8 cellular contexts compared by ENCODE assay signal in genomic region chr14:64510825-64511679, GRCh38. TPM values are rescaled to one million over a fixed set of nuclear protein-coding genes. Genes with fewer than 3 reads are reported as not detected.
DNase-seq lines count a peak whose midpoint lies in the region; ATAC-seq and TF ChIP-seq lines count a peak whose summit lies in the region.

No MANE protein-coding gene starts in this region.

- H3K27me3 ChIP-seq in trophoblast cell (ENCODE audit: insufficient read depth, low read length) (no peaks in the 10 kb centered on the region), vagina (no peaks in the 10 kb centered on the region)

- peak overlapping the region; percentile 83 for H3K27ac Mint-ChIP-seq in activated naive CD4-positive, alpha-beta T cell treated with anti-CD3 and anti-CD28 coated beads, Interleukin-2, amount 50 U/mL, for 24 hours

- H3K4me3 Mint-ChIP-seq in activated naive CD4-positive, alpha-beta T cell treated with anti-CD3 and anti-CD28 coated beads, Interleukin-2, amount 50 U/mL, for 24 hours = peak overlapping the region; percentile 67

- H3K27me3 Mint-ChIP-seq in activated naive CD4-positive, alpha-beta T cell treated with anti-CD3 and anti-CD28 coated beads, Interleukin-2, amount 50 U/mL, for 24 hours = no peaks in the 10 kb centered on the region

- ATAC-seq in GM21447 (IDR thresholded peaks at IDR 0.05; ENCODE audit: unreplicated experiment) = no peak

- H2AK5ac ChIP-seq in trophoblast cell (ENCODE audit: low read length) = no peak overlapping the region

- no peak overlapping the region for H4K8ac ChIP-seq in trophoblast cell (ENCODE audit: low read depth, low read length)

- no peak overlapping the region for H3K27ac ChIP-seq in trophoblast cell (ENCODE audit: low read depth, low read length)
- no peak overlapping the region for H3K27ac ChIP-seq in vagina

- peak overlapping the region; percentile 98 for H3K4ac ChIP-seq in trophoblast cell (ENCODE audit: low read depth, low read length)

- H3K4me1 ChIP-seq in trophoblast cell (ENCODE audit: control insufficient read depth in 1 of 2, insufficient read depth in 2 of 2, low read length in 2 of 2) (peaks cover 6 to 9% of the 10 kb centered on the region in 2 experiments), vagina (peaks cover 91% of the 10 kb centered on the region)

- H3K14ac ChIP-seq in trophoblast cell (ENCODE audit: low read length) = no peak overlapping the region

- no peak overlapping the region for H2BK120ac ChIP-seq in trophoblast cell (ENCODE audit: insufficient read depth, low read length, poor library complexity)

- H3K36me3 ChIP-seq in trophoblast cell (ENCODE audit: control insufficient read depth in 1 of 2, insufficient read depth in 2 of 2, low read length in 2 of 2) = peaks cover 0 to 4% of the 10 kb centered on the region in 2 experiments
- no peaks in the 10 kb centered on the region for H3K36me3 ChIP-seq in vagina

- H3K4me3 ChIP-seq in trophoblast cell (ENCODE audit: low read depth, low read length) (no peak overlapping the region), vagina (no peak overlapping the region)

- no peak overlapping the region for H3K9ac ChIP-seq in trophoblast cell (ENCODE audit: low read length)

- no peak overlapping the region for H3K4me2 ChIP-seq in trophoblast cell (ENCODE audit: low read length)

- peaks cover 2% of the 10 kb centered on the region for H3K79me1 ChIP-seq in trophoblast cell (ENCODE audit: low read length)

- peak; percentile 39 for DNase-seq in GM04504 (ENCODE audit: low read depth)
- peak; percentile 75 for DNase-seq in NAMALWA (ENCODE audit: low spot score)
- DNase-seq in SK-N-DZ (ENCODE audit: low spot score) = peak; percentile 57
- peak; percentile 77 for DNase-seq in globus pallidus (ENCODE audit: low spot score)
- peak; percentile 63 to 89 for DNase-seq in trophoblast cell
- DNase-seq in vagina (ENCODE audit: extremely low spot score in 2 of 2) = no peak

- peaks cover 20% of the 10 kb centered on the region for H3K79me2 ChIP-seq in trophoblast cell (ENCODE audit: control insufficient read depth, insufficient read depth, low read length, poor library complexity)

- intact Hi-C loops in vagina (cut with DNase I) = no loop called here

- no peak overlapping the region for H3K23ac ChIP-seq in trophoblast cell (ENCODE audit: low read length)

- H3K9me3 Mint-ChIP-seq in activated naive CD4-positive, alpha-beta T cell treated with anti-CD3 and anti-CD28 coated beads, Interleukin-2, amount 50 U/mL, for 24 hours = no peaks in the 10 kb centered on the region

- no CpG with 5 or more reads among the region's 4 CpGs for WGBS in trophoblast cell (ENCODE audit: extremely low coverage, insufficient coverage, insufficient read length)

- peak; percentile 78 to 84 (median 80) for TF ChIP-seq CTCF in vagina (IDR thresholded peaks at IDR 0.05)

- TF ChIP-seq POLR2A in vagina (IDR thresholded peaks at IDR 0.05) = no peak

- no peak overlapping the region for H3K18ac ChIP-seq in trophoblast cell (ENCODE audit: low read length)

- no peak overlapping the region for H4K91ac ChIP-seq in trophoblast cell (ENCODE audit: low read depth, low read length)

- H4K12ac ChIP-seq in trophoblast cell (ENCODE audit: low read depth, low read length) = no peak overlapping the region

- no peak overlapping the region for H2BK12ac ChIP-seq in trophoblast cell (ENCODE audit: low read length)

- H3K4me1 Mint-ChIP-seq in activated naive CD4-positive, alpha-beta T cell treated with anti-CD3 and anti-CD28 coated beads, Interleukin-2, amount 50 U/mL, for 24 hours = peaks cover 89% of the 10 kb centered on the region

- no peak overlapping the region for H2BK5ac ChIP-seq in trophoblast cell (ENCODE audit: low read depth, low read length, poor library complexity)

- H3K36me3 Mint-ChIP-seq in activated naive CD4-positive, alpha-beta T cell treated with anti-CD3 and anti-CD28 coated beads, Interleukin-2, amount 50 U/mL, for 24 hours = no peaks in the 10 kb centered on the region

- H3K9me3 ChIP-seq in trophoblast cell (ENCODE audit: insufficient read depth, low read depth, low read length) = no peaks in the 10 kb centered on the region
- H3K9me3 ChIP-seq in vagina = no peaks in the 10 kb centered on the region

- H2AFZ ChIP-seq in trophoblast cell (ENCODE audit: insufficient read depth, low read length, poor library complexity) = no peak overlapping the region

RNA-seq across cellular contexts. Expression of gene ZBTB1, which starts 6.5 kb away (rescaled TPM):
- polyA plus RNA-seq in SK-N-DZ (2014; cell fraction: cytosol; rRNA removed) = 25.5 and 27.8 TPM in 2 replicates
- polyA plus RNA-seq in SK-N-DZ (2014; cell fraction: nucleus; rRNA removed) = 36.4 and 47.0 TPM in 2 replicates
- polyA plus RNA-seq in trophoblast cell (2013) = 38.0 and 39.2 TPM in 2 replicates
- 48.9 TPM for total RNA-seq in vagina

RNA-seq across cellular contexts. Expression of gene ZBTB25, which starts 7.4 kb away (rescaled TPM):
- 3.8 and 4.1 TPM in 2 replicates for polyA plus RNA-seq in SK-N-DZ (2014; cell fraction: cytosol; rRNA removed)
- 3.7 and 6.5 TPM in 2 replicates for polyA plus RNA-seq in SK-N-DZ (2014; cell fraction: nucleus; rRNA removed)
- 9.0 and 9.1 TPM in 2 replicates for polyA plus RNA-seq in trophoblast cell (2013)
- 11.3 TPM for total RNA-seq in vagina

RNA-seq across cellular contexts. Expression of gene HSPA2, which starts 29.5 kb away (rescaled TPM):
- polyA plus RNA-seq in SK-N-DZ (2014; cell fraction: cytosol; rRNA removed) = 2.0 TPM in 2 replicates
- polyA plus RNA-seq in SK-N-DZ (2014; cell fraction: nucleus; rRNA removed) = 1.3 and 2.4 TPM in 2 replicates
- 52.5 and 55.1 TPM in 2 replicates for polyA plus RNA-seq in trophoblast cell (2013)
- total RNA-seq in vagina = 47.4 TPM

RNA-seq across cellular contexts. Expression of gene PPP1R36, which starts 38.7 kb away (rescaled TPM):
- not detected in 2 replicates for polyA plus RNA-seq in SK-N-DZ (2014; cell fraction: cytosol; rRNA removed)
- polyA plus RNA-seq in SK-N-DZ (2014; cell fraction: nucleus; rRNA removed) = not detected in 2 replicates
- 0.97 and 0.99 TPM in 2 replicates for polyA plus RNA-seq in trophoblast cell (2013)
- not detected for total RNA-seq in vagina

RNA-seq across cellular contexts. Expression of gene AKAP5, which starts 45.8 kb away (rescaled TPM):
- 2.6 and 2.7 TPM in 2 replicates for polyA plus RNA-seq in SK-N-DZ (2014; cell fraction: cytosol; rRNA removed)
- 1.8 and 3.1 TPM in 2 replicates for polyA plus RNA-seq in SK-N-DZ (2014; cell fraction: nucleus; rRNA removed)
- 3.9 TPM in 2 replicates for polyA plus RNA-seq in trophoblast cell (2013)
- 0.49 TPM for total RNA-seq in vagina

Comparison
In these comparisons a context has a peak if more than half of its experiments do, and no peak if none do; other contexts are left out.
1. DNase-seq: peak in GM04504 (single experiment), NAMALWA (single experiment), SK-N-DZ (single experiment), globus pallidus (single experiment) and trophoblast cell (2 of 2); none in vagina (0 of 2).